1 cellular context compared by ENCODE assay signal in genomic region chr6:45590225-45590624, GRCh38.
TF ChIP-seq lines count a peak whose summit lies in the region.

No MANE protein-coding gene starts in this region.

TF ChIP-seq in HEK293, 187 proteins besides CTCF, POLR2A, EP300 and RAD21 (continued from another document):
- TF ChIP-seq ZBTB10 (tag by site-specific recombination; IDR thresholded peaks at IDR 0.05) (peak; percentile 35; the same call in 1 of the 2 replicates), PRDM10 (tag by site-specific recombination; IDR thresholded peaks at IDR 0.05) (peak; percentile 70), KLF9 (tag by site-specific recombination; IDR thresholded peaks at IDR 0.05; ENCODE audit: low read depth) (no peak), ZNF184 (tag by site-specific recombination; IDR thresholded peaks at IDR 0.05) (0 out of 2 replicates have a peak, but pooled peaks have one; percentile 6), ZNF518A (tag by site-specific recombination; conservative IDR thresholded peaks at IDR 0.05; ENCODE audit: low read depth) (peak; percentile 43; the same call in 1 of the 2 replicates), OSR2 (tag by site-specific recombination; IDR thresholded peaks at IDR 0.05) (peak; percentile 49), ATF2 (tag by site-specific recombination; IDR thresholded peaks at IDR 0.05; ENCODE audit: low read depth) (peak; percentile 63), ZNF132 (tag by site-specific recombination; IDR thresholded peaks at IDR 0.05; ENCODE audit: borderline replicate concordance) (no peak)
TF ChIP-seq in HEK293: peak in this region for 19.
